ENCODE assay signal across 1 cellular context in genomic region chr9:99222416-99223280, GRCh38.
TF ChIP-seq lines count a peak whose summit lies in the region.

No MANE protein-coding gene starts in this region.

TF ChIP-seq in HepG2, 621 proteins besides CTCF, POLR2A, EP300 and RAD21 (continued from another document and continues in another):
- no peak for TF ChIP-seq ZHX2 (IDR thresholded peaks at IDR 0.05; ENCODE audit: low read depth)
- TF ChIP-seq ZHX2 (CRISPR knock-in tag; IDR thresholded peaks at IDR 0.05; ENCODE audit: borderline replicate concordance), result 0 out of 2 replicates have a peak, but pooled peaks have one; percentile 6
- TF ChIP-seq ZNF598 (CRISPR knock-in tag; IDR thresholded peaks at IDR 0.05; ENCODE audit: borderline replicate concordance), result no peak
- no peak for TF ChIP-seq ZNF253 (CRISPR knock-in tag; IDR thresholded peaks at IDR 0.05; ENCODE audit: borderline replicate concordance)
- 0 out of 2 replicates have a peak, but pooled peaks have one; percentile 29 for TF ChIP-seq ZNF274 (CRISPR knock-in tag; IDR thresholded peaks at IDR 0.05)
- TF ChIP-seq ZNF572 (CRISPR knock-in tag; IDR thresholded peaks at IDR 0.05), result peak; percentile 62; the same call in 1 of the 2 replicates
- no peak for TF ChIP-seq MLX (CRISPR knock-in tag; IDR thresholded peaks at IDR 0.05)
- TF ChIP-seq LRRFIP1 (CRISPR knock-in tag; conservative IDR thresholded peaks at IDR 0.05), result no peak
- TF ChIP-seq TSC22D2 (CRISPR knock-in tag; IDR thresholded peaks at IDR 0.05; ENCODE audit: borderline replicate concordance), result 0 out of 2 replicates have a peak, but pooled peaks have one; percentile 26
- TF ChIP-seq KLF15 (CRISPR knock-in tag; IDR thresholded peaks at IDR 0.05; ENCODE audit: borderline replicate concordance), result no peak; the same call in 1 of the 2 replicates
- peak; percentile 38; the same call in 1 of the 2 replicates for TF ChIP-seq ZNF280B (CRISPR knock-in tag; IDR thresholded peaks at IDR 0.05; ENCODE audit: borderline replicate concordance)
- no peak for TF ChIP-seq TCF12 (IDR thresholded peaks at IDR 0.05)
- TF ChIP-seq TCF12 (CRISPR knock-in tag; IDR thresholded peaks at IDR 0.05), result no peak
- TF ChIP-seq HMG20B (CRISPR knock-in tag; conservative IDR thresholded peaks at IDR 0.05), result no peak
- TF ChIP-seq LCORL (IDR thresholded peaks at IDR 0.05), result no peak
- 0 out of 2 replicates have a peak, but pooled peaks have one; percentile 35 for TF ChIP-seq LCORL (CRISPR knock-in tag; IDR thresholded peaks at IDR 0.05)
- no peak for TF ChIP-seq KLF6 (CRISPR knock-in tag; IDR thresholded peaks at IDR 0.05)
- TF ChIP-seq MAF1 (CRISPR knock-in tag; IDR thresholded peaks at IDR 0.05; ENCODE audit: borderline replicate concordance), result no peak
- TF ChIP-seq ZNF800 (CRISPR knock-in tag; IDR thresholded peaks at IDR 0.05), result 0 out of 2 replicates have a peak, but pooled peaks have one; percentile 7
- TF ChIP-seq PAWR (CRISPR knock-in tag; IDR thresholded peaks at IDR 0.05; ENCODE audit: borderline replicate concordance), result no peak
- TF ChIP-seq STAG1 (CRISPR knock-in tag; IDR thresholded peaks at IDR 0.05), result no peak
- TF ChIP-seq RBM39 (IDR thresholded peaks at IDR 0.05; ENCODE audit: low read depth, low read length, poor library complexity, severe bottlenecking), result no peak
- TF ChIP-seq RNF2 (conservative IDR thresholded peaks at IDR 0.05; ENCODE audit: low read depth), result no peak
- TF ChIP-seq PBX3 (CRISPR knock-in tag; IDR thresholded peaks at IDR 0.05; ENCODE audit: borderline replicate concordance), result no peak
- TF ChIP-seq SALL1 (CRISPR knock-in tag; IDR thresholded peaks at IDR 0.05), result peak; percentile 56; the same call in 1 of the 2 replicates
- TF ChIP-seq HNRNPL (IDR thresholded peaks at IDR 0.05; ENCODE audit: low read depth, low read length), result 0 out of 2 replicates have a peak, but pooled peaks have one; percentile 47
- 0 out of 2 replicates have a peak, but pooled peaks have one; percentile 27 for TF ChIP-seq KAT8 (CRISPR knock-in tag; IDR thresholded peaks at IDR 0.05)
- TF ChIP-seq ZNF883 (CRISPR knock-in tag; IDR thresholded peaks at IDR 0.05; ENCODE audit: not compliant biosample characterization), result peak; percentile 27
- no peak for TF ChIP-seq RARA (CRISPR knock-in tag; IDR thresholded peaks at IDR 0.05)
- TF ChIP-seq JARID2 (CRISPR knock-in tag; IDR thresholded peaks at IDR 0.05; ENCODE audit: insufficient replicate concordance), result no peak
- TF ChIP-seq HDAC1 (CRISPR knock-in tag; IDR thresholded peaks at IDR 0.05), result peak; percentile 7; the same call in 1 of the 2 replicates
- TF ChIP-seq ZNF773 (CRISPR knock-in tag; IDR thresholded peaks at IDR 0.05; ENCODE audit: borderline replicate concordance), result no peak
- no peak for TF ChIP-seq ZNF629 (CRISPR knock-in tag; conservative IDR thresholded peaks at IDR 0.05)
- TF ChIP-seq BRD4 (CRISPR knock-in tag; IDR thresholded peaks at IDR 0.05), result no peak
- no peak for TF ChIP-seq RCOR2 (CRISPR knock-in tag; IDR thresholded peaks at IDR 0.05)
- no peak for TF ChIP-seq NBN (conservative IDR thresholded peaks at IDR 0.05)
- no peak for TF ChIP-seq PLRG1 (conservative IDR thresholded peaks at IDR 0.05)
- no peak for TF ChIP-seq THAP7 (CRISPR knock-in tag; IDR thresholded peaks at IDR 0.05)
- no peak for TF ChIP-seq FOXK2 (IDR thresholded peaks at IDR 0.05)
- no peak for TF ChIP-seq MXD3 (CRISPR knock-in tag; IDR thresholded peaks at IDR 0.05)
- TF ChIP-seq ZC3H13 (CRISPR knock-in tag; IDR thresholded peaks at IDR 0.05), result no peak
- TF ChIP-seq ATF1 (CRISPR knock-in tag; IDR thresholded peaks at IDR 0.05), result no peak; the same call in none of the 2 replicates
- TF ChIP-seq ZNF772 (CRISPR knock-in tag; IDR thresholded peaks at IDR 0.05), result peak; percentile 32; the same call in 1 of the 2 replicates
- no peak for TF ChIP-seq MEF2D (CRISPR knock-in tag; IDR thresholded peaks at IDR 0.05)
- TF ChIP-seq TBP (CRISPR knock-in tag; IDR thresholded peaks at IDR 0.05), result no peak
- no peak for TF ChIP-seq REST (IDR thresholded peaks at IDR 0.05; ENCODE audit: borderline replicate concordance in 1 of 2, low read depth in 1 of 2, low read length in 2 of 2)
- TF ChIP-seq ZNF556 (CRISPR knock-in tag; IDR thresholded peaks at IDR 0.05; ENCODE audit: borderline replicate concordance), result no peak; the same call in 1 of the 2 replicates
- 0 out of 2 replicates have a peak, but pooled peaks have one; percentile 1 for TF ChIP-seq FOSL2 (CRISPR knock-in tag; IDR thresholded peaks at IDR 0.05)
